In genomic region chr22:19480789-19481188, GRCh38 we compare ENCODE assay signal across 1 cellular context.
TF ChIP-seq lines count a peak whose summit lies in the region.

No MANE protein-coding gene starts in this region.

TF ChIP-seq in IMR-90, 13 proteins besides CTCF, POLR2A, EP300 and RAD21:
- TF ChIP-seq RCOR1 (IDR thresholded peaks at IDR 0.05; ENCODE audit: insufficient replicate concordance, low read length) (no peak), BHLHE40 (IDR thresholded peaks at IDR 0.05; ENCODE audit: low read depth, low read length) (no peak), CHD1 (IDR thresholded peaks at IDR 0.05; ENCODE audit: low read depth, low read length) (no peak), MXI1 (IDR thresholded peaks at IDR 0.05; ENCODE audit: borderline replicate concordance, low read depth, low read length) (no peak), USF2 (IDR thresholded peaks at IDR 0.05; ENCODE audit: low read depth, low read length) (no peak), ELK1 (IDR thresholded peaks at IDR 0.05; ENCODE audit: borderline replicate concordance, low read depth, low read length) (no peak), RFX5 (IDR thresholded peaks at IDR 0.05; ENCODE audit: low read depth, low read length) (no peak), SMC3 (IDR thresholded peaks at IDR 0.05; ENCODE audit: low read depth, low read length) (no peak), CEBPB (IDR thresholded peaks at IDR 0.05; ENCODE audit: low read depth, low read length) (no peak), NFE2L2 (IDR thresholded peaks at IDR 0.05; ENCODE audit: low read depth, low read length) (no peak), MAFK (IDR thresholded peaks at IDR 0.05; ENCODE audit: low read depth, low read length) (no peak), MAZ (IDR thresholded peaks at IDR 0.05; ENCODE audit: borderline replicate concordance, low read depth, low read length) (no peak), FOS (IDR thresholded peaks at IDR 0.05; ENCODE audit: low read depth, low read length) (no peak)
TF ChIP-seq in IMR-90: peak in this region for 0.
